ENCODE assay signal across 13 cellular contexts in genomic region chr15:58241872-58242271, GRCh38.
DNase-seq lines count a peak whose midpoint lies in the region; ATAC-seq and TF ChIP-seq lines count a peak whose summit lies in the region.
"Had no signal": no experiment of that assay in that cellular context is flagged by ENCODE, and none has a peak within 500 bp of the region (broad histone marks: within the 10 kb centered on the region; RNA-seq: fewer than 3 reads in every experiment).

No MANE protein-coding gene starts in this region.

- H3K4me1 ChIP-seq in heart left ventricle (peaks cover 0 to 18% (median 4%) of the 10 kb centered on the region in 12 donors), spleen (no peaks in the 10 kb centered on the region)

- no peak overlapping the region for H3K4me3 ChIP-seq in heart left ventricle
- H3K4me3 ChIP-seq in spleen = no peak overlapping the region
- H3K4me3 ChIP-seq: cardiac muscle cell, ovary had no signal

- intact Hi-C loops in Right ventricle myocardium superior (cut with DNase I) (no loop called here), cardiac septum (cut with DNase I) (no loop called here), heart left ventricle (cut with DNase I) (no loop called here), spleen (cut with DNase I; ENCODE audit: low total_unique reads) (no loop called here)

- DNase-seq in Right ventricle myocardium superior (no peak), cardiac septum (ENCODE audit: low spot score) (no peak), NCI-H524 (lab: John Stamatoyannopoulos, UW) (peak; percentile 55 to 76), heart left ventricle (no peak), spleen (no peak)
- no peak for DNase-seq in activated CD8-positive, alpha-beta memory T cell treated with anti-CD3 and anti-CD28 coated beads, Interleukin-2, amount 50 U/mL, for 4 hours
- DNase-seq: activated CD4-positive, alpha-beta memory T cell treated with anti-CD3 and anti-CD28 coated beads, Interleukin-2, amount 10 ng/mL, durations not matched to agents 7 days and 5 days; activated gamma-delta T cell treated with Interleukin-2 at 50 U/mL for 16 hours; ovary; T1000 had no signal

- WGBS in heart left ventricle, 4 donors = 49 to 52% (median 50%) methylated on average over 7 of the region's 7 CpGs
- 79 to 87% (median 81%) methylated on average over 7 of the region's 7 CpGs for WGBS in spleen, 5 donors

- ATAC-seq in Right ventricle myocardium superior (ENCODE audit: poor library complexity) (peak; percentile 60), heart left ventricle (peak; percentile 51 to 69 (median 64)), GM21723 (IDR thresholded peaks at IDR 0.05; ENCODE audit: unreplicated experiment) (no peak), HG02973 (IDR thresholded peaks at IDR 0.05; ENCODE audit: unreplicated experiment) (no peak)

- H3K27ac ChIP-seq in heart left ventricle (peak overlapping the region in 2 of 12 donors; percentile 9 to 42), spleen (no peak overlapping the region)
- H3K27ac ChIP-seq: cardiac muscle cell, ovary had no signal

- H3K9me3 ChIP-seq in heart left ventricle (no peaks in the 10 kb centered on the region), spleen (no peaks in the 10 kb centered on the region)
- H3K9me3 ChIP-seq: ovary had no signal

- peak in 2 of 12 donors; percentile 17 to 30 for TF ChIP-seq CTCF in heart left ventricle (IDR thresholded peaks at IDR 0.05)
- TF ChIP-seq CTCF in spleen (IDR thresholded peaks at IDR 0.05 in 8 of 11, conservative IDR thresholded peaks at IDR 0.05 in 3 of 11) = no peak

- no peak for TF ChIP-seq POLR2A in heart left ventricle (IDR thresholded peaks at IDR 0.05)
- no peak for TF ChIP-seq POLR2A in spleen (IDR thresholded peaks at IDR 0.05)

- no peaks in the 10 kb centered on the region for H3K27me3 ChIP-seq in heart left ventricle
- no peaks in the 10 kb centered on the region for H3K27me3 ChIP-seq in spleen (replicated peaks in 1 of 7)
- H3K27me3 ChIP-seq: cardiac muscle cell, ovary had no signal

- no peaks in the 10 kb centered on the region for H3K36me3 ChIP-seq in heart left ventricle
- no peaks in the 10 kb centered on the region for H3K36me3 ChIP-seq in spleen
- H3K36me3 ChIP-seq: cardiac muscle cell, ovary had no signal

Comparison
In these comparisons a context has a peak if more than half of its experiments do, and no peak if none do; other contexts are left out.
1. ATAC-seq: peak in Right ventricle myocardium superior (single experiment) and heart left ventricle (4 of 4); none in GM21723 (single experiment) and HG02973 (single experiment).
2. DNase-seq: peak in NCI-H524 (2 of 2); none in Right ventricle myocardium superior (single experiment), cardiac septum (single experiment), heart left ventricle (0 of 5), activated CD8-positive, alpha-beta memory T cell treated with anti-CD3 and anti-CD28 coated beads, Interleukin-2, amount 50 U/mL, for 4 hours (single experiment) and spleen (single experiment).